ENCODE assay signal across 16 cellular contexts in genomic region chr11:79113099-79113498, GRCh38.
"Had no signal": no experiment of that assay in that cellular context is flagged by ENCODE, and none has a peak within 500 bp of the region (broad histone marks: within the 10 kb centered on the region; RNA-seq: fewer than 3 reads in every experiment).

No MANE protein-coding gene starts in this region.

- H3K27me3 ChIP-seq: hepatocyte, neutrophil, sigmoid colon, upper lobe of left lung had no signal

- H3K4me3 ChIP-seq: hepatocyte, prostate gland, sigmoid colon, upper lobe of left lung had no signal

- H3K27ac Mint-ChIP-seq: activated B cell treated with CpG ODN at 0.5 μM for 24 hours; activated CD4-positive, alpha-beta T cell treated with anti-CD3 and anti-CD28 coated beads, Interleukin-2, amount 10 ng/mL, durations not matched to agents 7 days and 5 days; activated naive CD8-positive, alpha-beta T cell treated with anti-CD3 and anti-CD28 coated beads, Interleukin-2, amount 50 U/mL, for 24 hours; T-helper 17 cell had no signal

- H3K4me3 Mint-ChIP-seq: activated B cell treated with CpG ODN at 0.5 μM for 24 hours; activated CD4-positive, alpha-beta T cell treated with anti-CD3 and anti-CD28 coated beads, Interleukin-2, amount 10 ng/mL, durations not matched to agents 7 days and 5 days; activated naive CD8-positive, alpha-beta T cell treated with anti-CD3 and anti-CD28 coated beads, Interleukin-2, amount 50 U/mL, for 24 hours; T-helper 17 cell had no signal

- H3K79me2 ChIP-seq: hepatocyte had no signal

- H3K9me3 ChIP-seq: neutrophil, prostate gland, sigmoid colon, upper lobe of left lung had no signal

- H3K4me1 ChIP-seq: prostate gland, sigmoid colon, upper lobe of left lung had no signal

- H2AFZ ChIP-seq: hepatocyte had no signal

- H3K4me1 Mint-ChIP-seq: activated B cell treated with CpG ODN at 0.5 μM for 24 hours; activated CD4-positive, alpha-beta T cell treated with anti-CD3 and anti-CD28 coated beads, Interleukin-2, amount 10 ng/mL, durations not matched to agents 7 days and 5 days; activated naive CD8-positive, alpha-beta T cell treated with anti-CD3 and anti-CD28 coated beads, Interleukin-2, amount 50 U/mL, for 24 hours; T-helper 17 cell had no signal

- H3K27me3 Mint-ChIP-seq: activated B cell treated with CpG ODN at 0.5 μM for 24 hours; activated CD4-positive, alpha-beta T cell treated with anti-CD3 and anti-CD28 coated beads, Interleukin-2, amount 10 ng/mL, durations not matched to agents 7 days and 5 days; activated naive CD8-positive, alpha-beta T cell treated with anti-CD3 and anti-CD28 coated beads, Interleukin-2, amount 50 U/mL, for 24 hours; T-helper 17 cell had no signal

- ATAC-seq: activated naive CD8-positive, alpha-beta T cell treated with anti-CD3 and anti-CD28 coated beads, Interleukin-2, amount 50 U/mL, for 24 hours; T-helper 17 cell had no signal

- H3K4me2 ChIP-seq: hepatocyte had no signal

- H3K36me3 ChIP-seq: neutrophil, prostate gland, sigmoid colon, upper lobe of left lung had no signal

- H3K9me3 Mint-ChIP-seq: activated CD4-positive, alpha-beta T cell treated with anti-CD3 and anti-CD28 coated beads, Interleukin-2, amount 10 ng/mL, durations not matched to agents 7 days and 5 days had no signal

- DNase-seq: activated B cell treated with CpG ODN at 0.5 μM for 24 hours; activated CD4-positive, alpha-beta T cell treated with anti-CD3 and anti-CD28 coated beads, Interleukin-2, amount 10 ng/mL, durations not matched to agents 7 days and 5 days; activated CD8-positive, alpha-beta memory T cell treated with anti-CD3 and anti-CD28 coated beads for 24 hours; activated naive CD4-positive, alpha-beta T cell treated with Interleukin-2 at 50 U/mL for 16 hours; activated naive CD8-positive, alpha-beta T cell treated with anti-CD3 and anti-CD28 coated beads, Interleukin-2, amount 50 U/mL, for 24 hours; central memory CD4-positive, alpha-beta T cell; dermis blood vessel endothelial cell; sigmoid colon; stimulated activated CD4-positive, alpha-beta T cell treated with anti-CD3 and anti-CD28 coated beads, Interleukin-12 subunit alpha, Interleukin-12 subunit beta, amount 100 ng/mL, for 4 hours; stimulated activated CD4-positive, alpha-beta T cell treated with anti-CD3 and anti-CD28 coated beads, Interleukin-2, amount 100 ng/mL, for 48 hours; stimulated activated naive CD4-positive, alpha-beta T cell treated with Interleukin-2 at 50 U/mL for 16 hours; T-helper 17 cell; upper lobe of left lung had no signal

- H3K27ac ChIP-seq: hepatocyte, neutrophil, prostate gland, sigmoid colon, upper lobe of left lung had no signal
